1 cellular context compared by ENCODE assay signal in genomic region chr10:118978316-118978997, GRCh38.
TF ChIP-seq lines count a peak whose summit lies in the region.

No MANE protein-coding gene starts in this region.

TF ChIP-seq in HepG2, 621 proteins besides CTCF, POLR2A, EP300 and RAD21 (continued from another document):
- TF ChIP-seq HNF1A (IDR thresholded peaks at IDR 0.05; ENCODE audit: low read depth) (no peak), HNF1A (CRISPR knock-in tag; IDR thresholded peaks at IDR 0.05; ENCODE audit: borderline replicate concordance) (no peak), ZBTB34 (CRISPR knock-in tag; IDR thresholded peaks at IDR 0.05) (no peak), BCL3 (CRISPR knock-in tag; IDR thresholded peaks at IDR 0.05) (no peak), POLR2AphosphoS2 (IDR thresholded peaks at IDR 0.05; ENCODE audit: low read depth, low read length) (no peak), RARG (CRISPR knock-in tag; IDR thresholded peaks at IDR 0.05; ENCODE audit: low read depth) (no peak)
